Comparison of ENCODE assay signal across 1 cellular context in the genomic region with DNA sequence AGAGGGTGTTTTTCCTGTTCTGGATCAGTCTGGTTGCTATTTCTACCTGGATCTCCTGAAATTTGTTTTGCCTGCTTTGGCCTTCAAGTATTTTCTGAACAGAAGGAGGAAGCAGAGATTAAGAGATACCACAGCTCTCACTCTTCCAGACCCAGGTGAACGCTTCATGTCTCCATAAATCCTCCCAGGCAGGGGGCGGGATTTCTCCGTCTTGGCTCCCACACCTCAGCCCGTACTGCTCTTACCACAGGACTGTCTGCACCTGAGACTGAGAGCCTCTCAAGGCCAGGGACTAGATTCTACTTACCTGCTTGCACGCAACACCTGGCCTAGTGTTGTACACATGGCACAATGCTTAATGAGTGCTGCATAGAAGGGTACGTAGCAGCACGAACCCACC.
TF ChIP-seq lines count a peak whose summit lies in the region.

No MANE protein-coding gene starts in this region.

TF ChIP-seq in K562, 482 proteins besides CTCF, POLR2A, EP300 and RAD21:
- TF ChIP-seq MEIS2 (IDR thresholded peaks at IDR 0.05; ENCODE audit: partially characterized antibody): peak; percentile 36
- no peak for TF ChIP-seq XRCC4 (IDR thresholded peaks at IDR 0.05; ENCODE audit: extremely low read depth, insufficient read depth, insufficient read length)
